Comparison of ENCODE assay signal across 11 cellular contexts in the genomic region with DNA sequence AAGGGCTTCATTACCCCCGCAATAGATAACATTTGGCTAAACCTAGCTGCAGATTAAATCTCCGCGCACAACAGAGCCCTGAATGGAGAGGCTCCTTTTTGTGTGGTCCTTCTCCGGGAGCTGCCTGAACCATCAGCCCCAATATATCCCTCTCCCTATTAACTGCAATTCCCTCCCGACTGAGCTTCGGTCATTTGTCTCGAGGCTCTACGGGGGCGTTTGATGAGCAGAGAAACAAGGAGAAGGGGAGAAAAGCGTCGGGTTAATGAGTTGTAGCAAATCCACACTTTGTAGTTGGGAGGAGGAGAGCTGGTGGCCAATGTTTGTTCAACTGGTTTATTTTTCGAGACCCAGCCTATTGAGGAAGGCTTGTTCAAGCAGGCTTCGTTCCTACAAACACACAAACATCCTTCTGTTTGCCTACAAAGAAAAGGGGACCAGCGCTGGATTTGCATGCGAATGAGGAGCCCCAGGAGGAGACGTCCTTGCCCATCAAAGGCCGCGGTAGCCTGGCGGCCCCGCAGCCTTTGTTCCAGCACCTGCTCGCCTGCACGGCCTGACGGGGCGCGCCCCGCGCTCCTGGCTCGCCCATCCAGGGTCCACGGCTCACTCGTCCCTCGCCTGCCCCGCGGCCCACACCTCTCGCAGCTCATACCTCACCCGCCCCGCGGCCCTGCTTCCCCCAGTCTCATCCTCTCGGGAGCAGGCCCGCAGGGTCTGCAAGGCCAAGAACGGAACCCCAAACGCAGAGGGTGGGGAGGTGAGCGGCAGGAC. TPM values are rescaled to one million over a fixed set of nuclear protein-coding genes. Genes with fewer than 3 reads are reported as not detected.
DNase-seq lines count a peak whose midpoint lies in the region; TF ChIP-seq lines count a peak whose summit lies in the region.
"Had no signal": no experiment of that assay in that cellular context is flagged by ENCODE, and none has a peak within 500 bp of the region (broad histone marks: within the 10 kb centered on the region; RNA-seq: fewer than 3 reads in every experiment).

No MANE protein-coding gene starts in this region.

- peaks cover 29% of the 10 kb centered on the region for H3K36me3 ChIP-seq in GM23248 (ENCODE audit: low read depth)

- H3K27me3 ChIP-seq in GM23248 (replicated peaks; ENCODE audit: insufficient read depth) = no peaks in the 10 kb centered on the region

- peaks cover 41% of the 10 kb centered on the region for H3F3A ChIP-seq in GM23248 (ENCODE audit: insufficient read depth)

- no peaks in the 10 kb centered on the region for H3K9me3 Mint-ChIP-seq in neural crest cell
- peaks cover 2 to 28% (median 5%) of the 10 kb centered on the region in 6 donors for H3K9me3 Mint-ChIP-seq in immature natural killer cell

- H3K36me3 Mint-ChIP-seq in neural crest cell (ENCODE audit: low read depth) = peaks cover 3% of the 10 kb centered on the region
- peaks cover 0 to 2% (median 0%) of the 10 kb centered on the region in 3 donors for H3K36me3 Mint-ChIP-seq in immature natural killer cell

- no peaks in the 10 kb centered on the region for H3K9me2 ChIP-seq in GM23248 (ENCODE audit: insufficient read depth)

- H3K27ac Mint-ChIP-seq in neural crest cell (ENCODE audit: unreplicated experiment) (no peak overlapping the region), immature natural killer cell (no peak overlapping the region)

- peak overlapping the region; percentile 88 for H3K27ac ChIP-seq in GM23248
- H3K27ac ChIP-seq: heart right ventricle, thoracic aorta had no signal

- H3K4me3 ChIP-seq in GM23248 = peak overlapping the region; percentile 96
- H3K4me3 ChIP-seq: heart right ventricle, thoracic aorta had no signal

- H2AFZ ChIP-seq in GM23248 = no peak overlapping the region

- in situ Hi-C loops in GM23248 (cut with MboI) = loop anchor here (5.0 to 25.0 kb wide), 3 partner anchors 132 to 349 kb away; no protein-coding TSS in a partner anchor

- no peaks in the 10 kb centered on the region for H3K9me3 ChIP-seq in GM23248 (ENCODE audit: low read depth)
- H3K9me3 ChIP-seq: heart right ventricle, thoracic aorta had no signal

- peak overlapping the region; percentile 48 for H3K4me3 Mint-ChIP-seq in neural crest cell
- no peak overlapping the region for H3K4me3 Mint-ChIP-seq in immature natural killer cell

- peaks cover 76% of the 10 kb centered on the region for H3K79me2 ChIP-seq in GM23248 (ENCODE audit: insufficient read depth)

- DNase-seq in GM23248 (peak; percentile 22), NCI-H1092 treated with DMSO at 0.1 percent for 48 hours (lab: John Stamatoyannopoulos, UW) (peak; percentile 73), ecto neural progenitor cell (ENCODE audit: low spot score) (peak; percentile 56), neural crest cell (ENCODE audit: low read depth, low spot score) (peak; percentile 18), DMS 273 treated with DMSO at 0.1 percent for 48 hours (lab: John Stamatoyannopoulos, UW) (no peak), immature natural killer cell (no peak)
- DNase-seq in activated CD4-positive, CD25-positive, alpha-beta regulatory T cell treated with anti-CD3 and anti-CD28 coated beads, Interleukin-2, amount 50 U/mL, for 72 hours = no peak
- DNase-seq: heart right ventricle, MV-4-11, NCI-H510A had no signal

- WGBS in GM23248 (ENCODE audit: low coverage in 1 of 2, low lambda C conversion rate in 2 of 2, missing lambda C conversion rate in 2 of 2), 2 experiments = 59 to 76% methylated on average over 32 to 42 of the region's 42 CpGs

- H3K4me1 ChIP-seq in GM23248 (ENCODE audit: insufficient read depth) = peaks cover 44% of the 10 kb centered on the region

- no peak for TF ChIP-seq CTCF in neural crest cell (conservative IDR thresholded peaks at IDR 0.05)

- peak overlapping the region; percentile 99 for H3K9ac ChIP-seq in GM23248

- H3K27me3 Mint-ChIP-seq in neural crest cell (ENCODE audit: low read depth) = peaks cover 91% of the 10 kb centered on the region
- H3K27me3 Mint-ChIP-seq in immature natural killer cell (ENCODE audit: low read depth in 3 of 3) = peaks cover 54 to 67% (median 66%) of the 10 kb centered on the region in 3 donors

- H3K4me1 Mint-ChIP-seq in neural crest cell (peaks cover 11% of the 10 kb centered on the region), immature natural killer cell (peaks cover 5 to 11% of the 10 kb centered on the region in 2 donors)

- no peaks in the 10 kb centered on the region for H4K20me1 ChIP-seq in GM23248 (ENCODE audit: insufficient read depth)

- peak overlapping the region; percentile 90 for H3K4me2 ChIP-seq in GM23248 (ENCODE audit: unreplicated experiment)

RNA-seq across cellular contexts. Expression of a gene that starts 4.7 kb away (rescaled TPM):
- 50.0 and 53.9 TPM in 2 replicates for total RNA-seq in GM23248 (2014; rRNA removed; shearing (Covaris generic))
- polyA plus RNA-seq in GM23248 (2016; fragmentation: Nextera tagmentation; extraction: Ambion mirVana) (8.0 and 8.5 TPM in 2 replicates), immature natural killer cell (not detected)
- total RNA-seq in neural crest cell = 0.28 and 0.39 TPM in 2 replicates

RNA-seq across cellular contexts. Expression of a gene that starts 54.3 kb away (rescaled TPM):
- 162 and 249 TPM in 2 replicates for total RNA-seq in GM23248 (2014; rRNA removed; shearing (Covaris generic))
- 595 and 602 TPM in 2 replicates for polyA plus RNA-seq in GM23248 (2016; fragmentation: Nextera tagmentation; extraction: Ambion mirVana)
- total RNA-seq in neural crest cell = 589 and 641 TPM in 2 replicates
- 100 to 1,000 TPM; 483 to 591 (median 494) TPM for polyA plus RNA-seq in immature natural killer cell

Comparison
In these comparisons a context has a peak if more than half of its experiments do, and no peak if none do; other contexts are left out.
1. DNase-seq: peak in GM23248 (single experiment), NCI-H1092 treated with DMSO at 0.1 percent for 48 hours (single experiment), ecto neural progenitor cell (single experiment) and neural crest cell (single experiment); none in activated CD4-positive, CD25-positive, alpha-beta regulatory T cell treated with anti-CD3 and anti-CD28 coated beads, Interleukin-2, amount 50 U/mL, for 72 hours (single experiment), DMS 273 treated with DMSO at 0.1 percent for 48 hours (single experiment) and immature natural killer cell (0 of 3).
2. RNA of a gene that starts 4.7 kb away (total RNA-seq): 50.0 to 53.9 TPM in GM23248; 0.28 to 0.39 TPM in neural crest cell; every median in the first group is over 10 times any median in the second.